Comparison of ENCODE assay signal across 8 cellular contexts in the genomic region with DNA sequence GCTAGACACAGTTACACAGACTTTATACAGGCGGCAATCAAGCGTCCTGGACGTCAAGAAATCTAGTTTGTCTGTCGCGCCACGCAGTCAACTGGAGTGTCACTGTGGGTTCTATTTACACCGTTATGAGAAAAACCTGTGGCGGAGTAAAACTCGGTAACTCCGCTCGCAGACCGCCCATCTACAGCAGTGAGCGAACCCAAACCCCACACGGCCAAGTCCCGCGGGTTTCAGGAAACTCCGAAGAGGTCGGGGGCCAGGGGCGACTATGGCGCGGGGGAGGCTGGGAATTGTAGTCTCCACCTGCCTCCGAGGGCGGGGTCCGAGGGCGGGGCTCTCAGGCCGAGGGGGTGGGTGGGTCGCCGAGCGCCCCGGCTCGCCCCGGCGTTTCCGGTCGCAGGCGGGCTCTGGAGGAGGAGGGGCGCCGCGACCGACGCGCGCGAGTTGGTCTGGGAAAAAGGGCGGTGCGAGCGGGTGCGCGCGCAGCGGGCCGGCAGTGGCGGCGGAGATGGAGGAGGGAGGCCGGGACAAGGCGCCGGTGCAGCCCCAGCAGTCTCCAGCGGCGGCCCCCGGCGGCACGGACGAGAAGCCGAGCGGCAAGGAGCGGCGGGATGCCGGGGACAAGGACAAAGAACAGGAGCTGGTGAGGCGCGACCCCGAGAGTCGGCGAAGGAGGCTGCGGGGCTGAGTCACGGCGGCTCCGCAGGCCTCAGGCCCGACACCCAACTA. TPM values are rescaled to one million over a fixed set of nuclear protein-coding genes. Genes with fewer than 3 reads are reported as not detected.
DNase-seq lines count a peak whose midpoint lies in the region; ATAC-seq, FAIRE-seq and TF ChIP-seq lines count a peak whose summit lies in the region.

PSMD2 (plus strand) TSS at position 483 of the 729 bp plus-strand sequence; CDS start at position 509, 26 bp downstream.

- ATAC-seq in HG02973 (IDR thresholded peaks at IDR 0.05; ENCODE audit: unreplicated experiment) (peak; percentile 91), psoas muscle (peak; percentile 98 to 99 (median 99))

- intact Hi-C loops in T-helper 2 cell treated with Interferon-gamma antibody and Interleukin-4, amounts not matched to agents 100 ng/mL and 5 ng/mL, for 36 hours (cut with micrococcal nuclease) = loop anchor here (1.0 to 2.0 kb wide), 9 partner anchors 15 to 282 kb away; partner anchors contain the start of genes ABCC5, ABCF3, AP2M1 and CAMK2N2
- intact Hi-C loops in psoas muscle (cut with DNase I) = loop anchor here in 1 of 2 donors (5.0 kb wide), 1 partner anchor 162 kb away; the partner anchor contains the start of gene EIF2B5

- H3K9me3 ChIP-seq in right atrium auricular region = no peaks in the 10 kb centered on the region
- no peaks in the 10 kb centered on the region for H3K9me3 ChIP-seq in psoas muscle

- WGBS in psoas muscle, 3 donors = 0 to 1% (median 0%) methylated on average over 55 to 78 of the region's 78 CpGs
- WGBS in urinary bladder = under 1% methylated on average over 78 of the region's 78 CpGs

- DNase-seq in GM18507 (ENCODE audit: extremely low spot score, insufficient read length, low read depth) = peak; percentile 98
- peak; percentile 95 to 96 for DNase-seq in NCI-H1930 (lab: John Stamatoyannopoulos, UW)
- DNase-seq in anterior cingulate cortex (lab: John Stamatoyannopoulos, UW) = peak; percentile 73 to 99 (median 96)
- DNase-seq in right atrium auricular region (ENCODE audit: low spot score) = peak; percentile 97
- DNase-seq in psoas muscle = peak; percentile 98 to 99

- H3K4me3 ChIP-seq in right atrium auricular region (peak within 1 kb of the TSS; percentile 91 to 98), psoas muscle (peak within 1 kb of the TSS; percentile 97), urinary bladder (ENCODE audit: low read depth, low read length) (peak within 1 kb of the TSS; percentile 84)

- H3K4me1 ChIP-seq in right atrium auricular region (peaks cover 0 to 23% of the 10 kb centered on the region in 2 donors), psoas muscle (peaks cover 25% of the 10 kb centered on the region), urinary bladder (ENCODE audit: insufficient read depth) (peaks cover 1% of the 10 kb centered on the region)

- TF ChIP-seq CTCF in right atrium auricular region (IDR thresholded peaks at IDR 0.05) (no peak), psoas muscle (IDR thresholded peaks at IDR 0.05) (no peak)

- H3K36me3 ChIP-seq in right atrium auricular region (peaks cover 37% of the 10 kb centered on the region), psoas muscle (ENCODE audit: insufficient read depth in 1 of 2, low read depth in 1 of 2) (peaks cover 21 to 42% of the 10 kb centered on the region in 2 donors), urinary bladder (ENCODE audit: insufficient read depth) (no peaks in the 10 kb centered on the region)

- H3K27ac ChIP-seq in right atrium auricular region (peak within 1 kb of the TSS; percentile 82 to 86), psoas muscle (peak within 1 kb of the TSS; percentile 84), urinary bladder (ENCODE audit: low read depth) (peak within 1 kb of the TSS; percentile 28)

- peak; percentile 88 for FAIRE-seq in GM18507 (lab: Jason Lieb, UNC)

- H3K27me3 ChIP-seq in right atrium auricular region = no peaks in the 10 kb centered on the region
- H3K27me3 ChIP-seq in psoas muscle (ENCODE audit: insufficient read depth in 3 of 3, low read length in 2 of 3) = no peaks in the 10 kb centered on the region

RNA-seq across cellular contexts. Expression of gene PSMD2, which starts in this region (rescaled TPM):
- 225 and 230 TPM in 2 replicates for total RNA-seq in T-helper 2 cell treated with Interferon-gamma antibody and Interleukin-4, amounts not matched to agents 100 ng/mL and 5 ng/mL, for 36 hours
- 100 to 1,000 TPM; 213 to 259 TPM for total RNA-seq in right atrium auricular region
- 100 to 1,000 TPM; 338 to 440 (median 424) TPM for total RNA-seq in psoas muscle
- 100 to 1,000 TPM; 344 to 898 (median 873) TPM for polyA plus RNA-seq in psoas muscle
- total RNA-seq in urinary bladder = 121 TPM
- polyA plus RNA-seq in urinary bladder = 205 TPM

Comparison
In these comparisons a context has a peak if more than half of its experiments do, and no peak if none do; other contexts are left out.
1. Peak in every context shown above with its lines: DNase-seq, ATAC-seq, H3K4me3 ChIP-seq and H3K27ac ChIP-seq.
2. H3K27ac ChIP-seq: peak in every context shown above with its lines; median percentile 84 in right atrium auricular region; 84 in psoas muscle; 28 in urinary bladder.